ENCODE assay signal across 5 cellular contexts in genomic region chr9:125118696-125119095, GRCh38. TPM values are rescaled to one million over a fixed set of nuclear protein-coding genes. Genes with fewer than 3 reads are reported as not detected.
DNase-seq lines count a peak whose midpoint lies in the region; ATAC-seq and TF ChIP-seq lines count a peak whose summit lies in the region.
"Not testable (repeated sequence)": the region's sequence is repeated elsewhere in the genome, so short reads cannot be mapped to it uniquely, and the experiment has no call there.

No MANE protein-coding gene starts in this region.

- not testable (repeated sequence) for H3K9ac ChIP-seq in DND-41 (ENCODE audit: low read depth, low read length)

- not testable (repeated sequence) for H3K9me3 ChIP-seq in DND-41 (ENCODE audit: insufficient read depth, low read length, severe bottlenecking); HEK293 (ENCODE audit: control insufficient read depth, insufficient read depth, low read depth, low read length)
- H3K9me3 ChIP-seq in KOPT-K1 (ENCODE audit: insufficient read depth, low read length, poor library complexity, severe bottlenecking), result peaks cover 16% of the 10 kb centered on the region

- not testable (repeated sequence) for H3K4me3 Mint-ChIP-seq in WTC11; activated naive CD8-positive, alpha-beta T cell

- peaks cover 10% of the 10 kb centered on the region for H3K4me1 Mint-ChIP-seq in WTC11
- peaks cover 26% of the 10 kb centered on the region for H3K4me1 Mint-ChIP-seq in activated naive CD8-positive, alpha-beta T cell (ENCODE audit: low read depth)

- not testable (repeated sequence) for TF ChIP-seq CTCF in DND-41 (IDR thresholded peaks at IDR 0.05; ENCODE audit: borderline replicate concordance, extremely low read depth, low read length, poor library complexity, severe bottlenecking); HEK293 (tag by site-specific recombination; IDR thresholded peaks at IDR 0.05); WTC11 (IDR thresholded peaks at IDR 0.05)

- H3K36me3 Mint-ChIP-seq in WTC11, result peaks cover 17% of the 10 kb centered on the region
- H3K36me3 Mint-ChIP-seq in activated naive CD8-positive, alpha-beta T cell, result not testable (repeated sequence)

- peaks cover 12% of the 10 kb centered on the region for H3K9me3 Mint-ChIP-seq in WTC11
- not testable (repeated sequence) for H3K9me3 Mint-ChIP-seq in activated naive CD8-positive, alpha-beta T cell (ENCODE audit: low read depth)

- peaks cover 23% of the 10 kb centered on the region for H3K36me3 ChIP-seq in DND-41 (ENCODE audit: insufficient read depth, low read length)
- not testable (repeated sequence) for H3K36me3 ChIP-seq in HEK293 (ENCODE audit: control insufficient read depth in 2 of 2, insufficient read depth in 1 of 2, low read length in 2 of 2)
- peaks cover 21% of the 10 kb centered on the region for H3K36me3 ChIP-seq in KOPT-K1 (ENCODE audit: insufficient read depth, low read length)

- H2AFZ ChIP-seq in DND-41 (ENCODE audit: low read depth, low read length), result not testable (repeated sequence)

- H4K20me1 ChIP-seq in DND-41 (ENCODE audit: insufficient read depth, low read length), result not testable (repeated sequence)

- H3K4me1 ChIP-seq in DND-41 (ENCODE audit: insufficient read depth, low read length), result peaks cover 50% of the 10 kb centered on the region
- not testable (repeated sequence) for H3K4me1 ChIP-seq in HEK293 (ENCODE audit: control insufficient read depth, insufficient read depth, low read length)

- peaks cover 80% of the 10 kb centered on the region for H3K79me2 ChIP-seq in DND-41 (ENCODE audit: insufficient read depth, low read length)

- not testable (repeated sequence) for H3K27me3 Mint-ChIP-seq in WTC11 (ENCODE audit: low read depth); activated naive CD8-positive, alpha-beta T cell

- POLR2A ChIA-PET in HEK293 (lab: Yijun Ruan, JAX); WTC11 (lab: Charles Lee): not testable (repeated sequence)

- not testable (repeated sequence) for H3K27me3 ChIP-seq in DND-41 (ENCODE audit: insufficient read depth, low read length, poor library complexity)

- CTCF ChIA-PET in HEK293 (lab: Yijun Ruan, JAX), result not testable (repeated sequence)
- CTCF ChIA-PET in WTC11 (lab: Charles Lee), result interaction anchor here (1.7 kb wide), 1 partner anchor 25 kb away, joined by 6 read pairs; the partner anchor contains the start of gene SCAI

- DNase-seq in DND-41; WTC11 (ENCODE audit: low spot score): not testable (repeated sequence)

- H3K27ac ChIP-seq in DND-41 (ENCODE audit: low read length) (peak overlapping the region; percentile 57), KOPT-K1 (ENCODE audit: low read depth, low read length, poor library complexity, severe bottlenecking) (peak overlapping the region; percentile 89)
- H3K27ac ChIP-seq in HEK293 (ENCODE audit: extremely low read depth, low read depth, low read length), result not testable (repeated sequence)

- not testable (repeated sequence) for H3K4me3 ChIP-seq in DND-41 (ENCODE audit: low read depth in 1 of 2, low read length in 2 of 2); HEK293 (ENCODE audit: low read depth, low read length)

- H3K27ac Mint-ChIP-seq in WTC11, result peak overlapping the region; percentile 4; the same call in 1 of the 2 replicates
- peak overlapping the region; percentile 0 for H3K27ac Mint-ChIP-seq in activated naive CD8-positive, alpha-beta T cell

- H3K4me2 ChIP-seq in DND-41 (ENCODE audit: insufficient read depth, low read length), result not testable (repeated sequence)

- ATAC-seq in DND-41 (ENCODE audit: insufficient read depth, low read depth); WTC11: not testable (repeated sequence)

TF ChIP-seq in HEK293, 187 proteins besides CTCF, POLR2A, EP300 and RAD21:
- peak; percentile 82 for TF ChIP-seq ZNF146 (tag by site-specific recombination; IDR thresholded peaks at IDR 0.05)

RNA-seq across cellular contexts. Expression of gene SCAI, which starts 24.6 kb away (rescaled TPM):
- total RNA-seq in WTC11 (2021), result 20.4 to 25.6 TPM (median 25.0 TPM) in 3 replicates
